ENCODE assay signal across 8 cellular contexts in the genomic region with DNA sequence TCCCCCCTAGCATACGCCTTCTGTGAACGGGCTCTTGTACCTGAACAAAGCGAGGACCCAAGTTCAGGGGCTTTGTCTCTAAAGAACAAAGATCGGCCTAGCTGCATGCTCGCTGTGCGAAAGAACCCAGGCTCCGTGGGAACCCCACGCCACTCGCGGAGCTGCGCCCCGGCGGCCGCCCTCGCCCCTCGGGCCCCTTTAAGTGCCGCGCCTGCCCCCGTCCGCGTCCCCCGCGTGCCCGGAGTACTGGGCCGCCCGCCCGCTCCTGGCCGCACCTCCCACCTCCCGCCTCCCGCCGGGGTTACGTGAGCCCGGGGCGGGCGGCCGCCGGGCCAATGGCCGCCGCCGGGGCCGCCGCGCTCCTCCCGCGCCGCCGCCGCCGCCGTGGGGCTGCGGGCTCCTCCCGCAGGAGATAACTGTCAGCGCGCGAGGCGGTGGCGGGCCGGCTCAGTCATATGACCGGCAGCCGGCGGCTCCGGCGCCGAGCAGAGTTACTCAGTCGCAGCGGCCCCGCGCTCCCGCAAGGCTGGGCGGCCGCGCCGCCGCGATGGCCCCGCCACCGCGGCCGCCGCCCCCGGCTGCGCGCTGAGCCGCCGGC. TPM values are rescaled to one million over a fixed set of nuclear protein-coding genes. Genes with fewer than 3 reads are reported as not detected.
DNase-seq lines count a peak whose midpoint lies in the region; ATAC-seq lines count a peak whose summit lies in the region.

Gene FNIP2 (plus strand): TSS at position 450 of the 598 bp plus-strand sequence. CDS start 187 bp downstream, outside the sequence.

- no peaks in the 10 kb centered on the region for H3K9me3 Mint-ChIP-seq in activated CD8-positive, alpha-beta T cell treated with anti-CD3 and anti-CD28 coated beads, Interleukin-2, amount 10 ng/mL, durations not matched to agents 7 days and 5 days (ENCODE audit: insufficient read depth)

- peaks cover 4% of the 10 kb centered on the region for H3K27me3 Mint-ChIP-seq in activated CD8-positive, alpha-beta T cell treated with anti-CD3 and anti-CD28 coated beads, Interleukin-2, amount 10 ng/mL, durations not matched to agents 7 days and 5 days (ENCODE audit: low read depth)

- H3K27ac Mint-ChIP-seq in activated CD8-positive, alpha-beta T cell treated with anti-CD3 and anti-CD28 coated beads, Interleukin-2, amount 10 ng/mL, durations not matched to agents 7 days and 5 days = peak within 1 kb of the TSS; percentile 91

- no peaks in the 10 kb centered on the region for H3K27me3 ChIP-seq in effector memory CD4-positive, alpha-beta T cell (replicated peaks; ENCODE audit: control insufficient read depth, insufficient read depth, low read length, poor library complexity, severe bottlenecking)

- H3K9me3 ChIP-seq in effector memory CD4-positive, alpha-beta T cell (ENCODE audit: control insufficient read depth, low read length) = no peaks in the 10 kb centered on the region

- POLR2A ChIA-PET in activated CD8-positive, alpha-beta T cell treated with anti-CD3 and anti-CD28 coated beads, Interleukin-2, amount 10 ng/mL, durations not matched to agents 7 days and 5 days (lab: Charles Lee) = no interaction called here

- H3K4me3 ChIP-seq in effector memory CD4-positive, alpha-beta T cell (ENCODE audit: insufficient read depth, low read depth, low read length, poor library complexity, severe bottlenecking) = peak within 1 kb of the TSS; percentile 72

- peak within 1 kb of the TSS; percentile 96 for H3K4me3 Mint-ChIP-seq in activated CD8-positive, alpha-beta T cell treated with anti-CD3 and anti-CD28 coated beads, Interleukin-2, amount 10 ng/mL, durations not matched to agents 7 days and 5 days

- H3K27ac ChIP-seq in effector memory CD4-positive, alpha-beta T cell (ENCODE audit: insufficient read depth, low read length, poor library complexity, severe bottlenecking) = peak within 1 kb of the TSS; percentile 73

- ATAC-seq in GM19035 (IDR thresholded peaks at IDR 0.05; ENCODE audit: unreplicated experiment) = peak; percentile 80
- peak; percentile 85 for ATAC-seq in HG03196 (IDR thresholded peaks at IDR 0.05; ENCODE audit: unreplicated experiment)
- peak; percentile 87 for ATAC-seq in activated CD8-positive, alpha-beta T cell treated with anti-CD3 and anti-CD28 coated beads, Interleukin-2, amount 10 ng/mL, durations not matched to agents 7 days and 5 days

- DNase-seq in Ammon's horn (ENCODE audit: low spot score) (peak; percentile 89), NCI-H526 treated with DMSO at 0.1 percent for 48 hours (lab: John Stamatoyannopoulos, UW) (peak; percentile 79), medulla oblongata (ENCODE audit: extremely low spot score) (peak; percentile 82)
- peak; percentile 70 for DNase-seq in activated CD8-positive, alpha-beta T cell treated with anti-CD3 and anti-CD28 coated beads, Interleukin-2, amount 10 ng/mL, durations not matched to agents 7 days and 5 days
- peak; percentile 64 to 72 (median 68) for DNase-seq in effector memory CD4-positive, alpha-beta T cell
- peak; percentile 29 to 44 (median 30) for DNase-seq in stimulated activated CD4-positive, alpha-beta T cell treated with anti-CD3 and anti-CD28 coated beads, TNF-alpha, amount 100 ng/mL, for 48 hours (ENCODE audit: low read depth in 3 of 3)

- CTCF ChIA-PET in activated CD8-positive, alpha-beta T cell treated with anti-CD3 and anti-CD28 coated beads, Interleukin-2, amount 10 ng/mL, durations not matched to agents 7 days and 5 days (lab: Charles Lee) = interaction anchor here (0.9 to 2.3 kb wide), 6 partner anchors 10 to 83 kb away, joined by 3 to 10 read pairs (median 4); no protein-coding TSS in a partner anchor

- no peaks in the 10 kb centered on the region for H3K36me3 ChIP-seq in effector memory CD4-positive, alpha-beta T cell (ENCODE audit: control insufficient read depth, insufficient read depth, low read length)

- H3K36me3 Mint-ChIP-seq in activated CD8-positive, alpha-beta T cell treated with anti-CD3 and anti-CD28 coated beads, Interleukin-2, amount 10 ng/mL, durations not matched to agents 7 days and 5 days (ENCODE audit: low read depth) = no peaks in the 10 kb centered on the region

- H3K4me1 ChIP-seq in effector memory CD4-positive, alpha-beta T cell (ENCODE audit: control insufficient read depth, insufficient read depth, low read length, poor library complexity, severe bottlenecking) = peaks cover 4% of the 10 kb centered on the region

- peaks cover 32% of the 10 kb centered on the region for H3K4me1 Mint-ChIP-seq in activated CD8-positive, alpha-beta T cell treated with anti-CD3 and anti-CD28 coated beads, Interleukin-2, amount 10 ng/mL, durations not matched to agents 7 days and 5 days (ENCODE audit: low read depth)

RNA-seq across cellular contexts. Expression of gene FNIP2, which starts in this region (rescaled TPM):
- 10 to 100 TPM; 13.1 to 13.7 TPM for total RNA-seq in activated CD8-positive, alpha-beta T cell treated with anti-CD3 and anti-CD28 coated beads, Interleukin-2, amount 10 ng/mL, durations not matched to agents 7 days and 5 days

Comparison
In these comparisons a context has a peak if more than half of its experiments do, and no peak if none do; other contexts are left out.
1. Peak in every context shown above with its lines: DNase-seq, ATAC-seq, H3K4me3 ChIP-seq and H3K27ac ChIP-seq.
2. DNase-seq: peak in every context shown above with its lines; median percentile 89 in Ammon's horn; 82 in medulla oblongata; 79 in NCI-H526 treated with DMSO at 0.1 percent for 48 hours; 70 in activated CD8-positive, alpha-beta T cell treated with anti-CD3 and anti-CD28 coated beads, Interleukin-2, amount 10 ng/mL, durations not matched to agents 7 days and 5 days; 68 in effector memory CD4-positive, alpha-beta T cell; 30 in stimulated activated CD4-positive, alpha-beta T cell treated with anti-CD3 and anti-CD28 coated beads, TNF-alpha, amount 100 ng/mL, for 48 hours.